8 cellular contexts compared by ENCODE assay signal in the genomic region with DNA sequence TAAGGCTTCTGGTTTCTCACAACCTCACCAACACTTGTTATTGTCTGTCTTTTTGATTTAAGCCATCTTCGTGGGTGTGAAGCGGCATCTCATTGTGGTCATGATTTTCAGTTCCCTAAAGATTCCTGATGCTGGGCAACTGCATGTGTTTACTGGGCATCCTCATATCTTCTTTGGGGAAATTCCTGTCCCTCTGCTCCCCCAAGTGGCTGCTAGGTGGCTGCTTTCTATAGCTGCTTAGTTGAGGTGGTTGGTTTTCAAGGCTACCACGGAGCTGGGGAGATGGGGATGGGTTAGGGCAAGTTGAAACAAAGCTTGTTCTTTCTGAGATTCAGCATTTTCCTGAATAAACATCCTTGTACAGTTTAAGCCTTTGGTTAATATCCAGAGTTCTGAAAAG.
DNase-seq lines count a peak whose midpoint lies in the region; TF ChIP-seq lines count a peak whose summit lies in the region.

No MANE protein-coding gene starts in this region.

- H3K4me2 ChIP-seq in neuronal stem cell (ENCODE audit: insufficient read depth, low read length, poor library complexity, severe bottlenecking), result no peak overlapping the region

- no peak overlapping the region for H4K8ac ChIP-seq in neuronal stem cell (ENCODE audit: low read depth, low read length)

- no CpG with 5 or more reads among the region's 3 CpGs for WGBS in neuronal stem cell (ENCODE audit: extremely low coverage in 2 of 2, insufficient read length in 2 of 2, insufficient replicate concordance in 1 of 2), 2 donors

- no peak overlapping the region for H2AFZ ChIP-seq in neuronal stem cell (ENCODE audit: low read length)

- no peak overlapping the region for H3K9ac ChIP-seq in neuronal stem cell (ENCODE audit: low read depth, low read length, poor library complexity)

- no peak overlapping the region for H3K23ac ChIP-seq in neuronal stem cell (ENCODE audit: low read depth, low read length, poor library complexity)

- no peak overlapping the region for H3K14ac ChIP-seq in neuronal stem cell (ENCODE audit: low read length)

- H3K4ac ChIP-seq in neuronal stem cell (ENCODE audit: low read length), result no peak overlapping the region

- H2AK5ac ChIP-seq in neuronal stem cell (ENCODE audit: low read depth, low read length), result no peak overlapping the region

- H3K4me3 ChIP-seq in neuronal stem cell (ENCODE audit: low read length in 2 of 2), result no peak overlapping the region

- H3K79me1 ChIP-seq in neuronal stem cell (ENCODE audit: low read depth, low read length), result no peaks in the 10 kb centered on the region

- peaks cover 0 to 9% of the 10 kb centered on the region in 2 donors for H3K9me3 ChIP-seq in neuronal stem cell (replicated peaks in 1 of 2; ENCODE audit: control insufficient read depth in 2 of 2, insufficient read depth in 1 of 2, low read depth in 1 of 2, low read length in 2 of 2)

- H3K36me3 Mint-ChIP-seq in chondrocyte (ENCODE audit: low read depth), result no peaks in the 10 kb centered on the region
- H3K36me3 Mint-ChIP-seq in activated naive CD4-positive, alpha-beta T cell treated with anti-CD3 and anti-CD28 coated beads, Interleukin-2, amount 10 ng/mL, durations not matched to agents 7 days and 5 days, result no peaks in the 10 kb centered on the region

- CTCF ChIA-PET in activated naive CD4-positive, alpha-beta T cell treated with anti-CD3 and anti-CD28 coated beads, Interleukin-2, amount 10 ng/mL, durations not matched to agents 7 days and 5 days (lab: Charles Lee), result no interaction called here

- H3K4me1 Mint-ChIP-seq in chondrocyte (ENCODE audit: low read depth), result peaks cover 40% of the 10 kb centered on the region
- H3K4me1 Mint-ChIP-seq in activated naive CD4-positive, alpha-beta T cell treated with anti-CD3 and anti-CD28 coated beads, Interleukin-2, amount 10 ng/mL, durations not matched to agents 7 days and 5 days, result no peaks in the 10 kb centered on the region

- no peak overlapping the region for H3K4me3 Mint-ChIP-seq in chondrocyte (ENCODE audit: unreplicated experiment)
- H3K4me3 Mint-ChIP-seq in activated naive CD4-positive, alpha-beta T cell treated with anti-CD3 and anti-CD28 coated beads, Interleukin-2, amount 10 ng/mL, durations not matched to agents 7 days and 5 days, result no peak overlapping the region

- H3K4me1 ChIP-seq in neuronal stem cell (ENCODE audit: control insufficient read depth in 2 of 2, insufficient read depth in 1 of 2, low read depth in 1 of 2, low read length in 2 of 2), result peaks cover 6 to 21% of the 10 kb centered on the region in 2 donors

- no peak overlapping the region for H3K27ac Mint-ChIP-seq in chondrocyte (ENCODE audit: unreplicated experiment)
- H3K27ac Mint-ChIP-seq in activated naive CD4-positive, alpha-beta T cell treated with anti-CD3 and anti-CD28 coated beads, Interleukin-2, amount 10 ng/mL, durations not matched to agents 7 days and 5 days, result no peak overlapping the region

- no peak overlapping the region for H4K91ac ChIP-seq in neuronal stem cell (ENCODE audit: low read depth, low read length, poor library complexity)

- peak overlapping the region; percentile 11 for H2BK12ac ChIP-seq in neuronal stem cell (ENCODE audit: low read length)

- H3K18ac ChIP-seq in neuronal stem cell (ENCODE audit: low read length), result no peak overlapping the region

- H2BK120ac ChIP-seq in neuronal stem cell (ENCODE audit: low read depth, low read length), result no peak overlapping the region

- DNase-seq in NCI-H1694 (lab: John Stamatoyannopoulos, UW) (peak; percentile 20), NCI-H1694 treated with DMSO at 0.1 percent for 48 hours (lab: John Stamatoyannopoulos, UW) (no peak), LHCN-M2 (ENCODE audit: low read depth) (peak; percentile 10), chondrocyte (ENCODE audit: low spot score) (no peak), neuronal stem cell (ENCODE audit: low spot score) (no peak), COR-L47 (lab: John Stamatoyannopoulos, UW) (no peak)
- no peak for DNase-seq in activated CD4-positive, alpha-beta T cell treated with anti-CD3 and anti-CD28 coated beads, Interleukin-2, amount 50 U/mL, for 4 hours
- DNase-seq in activated naive CD4-positive, alpha-beta T cell treated with anti-CD3 and anti-CD28 coated beads, Interleukin-2, amount 10 ng/mL, durations not matched to agents 7 days and 5 days, result no peak

- peaks cover 5% of the 10 kb centered on the region for H3K27me3 Mint-ChIP-seq in chondrocyte (ENCODE audit: low read depth)
- no peaks in the 10 kb centered on the region for H3K27me3 Mint-ChIP-seq in activated naive CD4-positive, alpha-beta T cell treated with anti-CD3 and anti-CD28 coated beads, Interleukin-2, amount 10 ng/mL, durations not matched to agents 7 days and 5 days

- no peaks in the 10 kb centered on the region for H3K36me3 ChIP-seq in neuronal stem cell (replicated peaks in 1 of 2; ENCODE audit: control insufficient read depth in 2 of 2, insufficient read depth in 2 of 2, low read length in 2 of 2)

- no peak overlapping the region for H2BK15ac ChIP-seq in neuronal stem cell (ENCODE audit: low read length)

- H3K9me3 Mint-ChIP-seq in chondrocyte (ENCODE audit: low read depth), result peaks cover 3% of the 10 kb centered on the region
- H3K9me3 Mint-ChIP-seq in activated naive CD4-positive, alpha-beta T cell treated with anti-CD3 and anti-CD28 coated beads, Interleukin-2, amount 10 ng/mL, durations not matched to agents 7 days and 5 days, result no peaks in the 10 kb centered on the region

- H3K27ac ChIP-seq in neuronal stem cell (replicated peaks; ENCODE audit: low read length), result no peak overlapping the region

- peak; percentile 67 for TF ChIP-seq CTCF in chondrocyte (IDR thresholded peaks at IDR 0.05)

- H2BK5ac ChIP-seq in neuronal stem cell (ENCODE audit: low read length), result no peak overlapping the region

- H3K27me3 ChIP-seq in neuronal stem cell (ENCODE audit: control insufficient read depth in 3 of 3, insufficient read depth in 3 of 3, low read depth in 1 of 3, low read length in 3 of 3), result peaks cover 0 to 4% (median 0%) of the 10 kb centered on the region in 3 experiments

Comparison
In these comparisons a context has a peak if more than half of its experiments do, and no peak if none do; other contexts are left out.
1. DNase-seq: peak in NCI-H1694 (single experiment) and LHCN-M2 (single experiment); none in NCI-H1694 treated with DMSO at 0.1 percent for 48 hours (single experiment), chondrocyte (single experiment), neuronal stem cell (single experiment), COR-L47 (single experiment), activated CD4-positive, alpha-beta T cell treated with anti-CD3 and anti-CD28 coated beads, Interleukin-2, amount 50 U/mL, for 4 hours (0 of 2) and activated naive CD4-positive, alpha-beta T cell treated with anti-CD3 and anti-CD28 coated beads, Interleukin-2, amount 10 ng/mL, durations not matched to agents 7 days and 5 days (single experiment).